ENCODE assay signal across 8 cellular contexts in the genomic region with DNA sequence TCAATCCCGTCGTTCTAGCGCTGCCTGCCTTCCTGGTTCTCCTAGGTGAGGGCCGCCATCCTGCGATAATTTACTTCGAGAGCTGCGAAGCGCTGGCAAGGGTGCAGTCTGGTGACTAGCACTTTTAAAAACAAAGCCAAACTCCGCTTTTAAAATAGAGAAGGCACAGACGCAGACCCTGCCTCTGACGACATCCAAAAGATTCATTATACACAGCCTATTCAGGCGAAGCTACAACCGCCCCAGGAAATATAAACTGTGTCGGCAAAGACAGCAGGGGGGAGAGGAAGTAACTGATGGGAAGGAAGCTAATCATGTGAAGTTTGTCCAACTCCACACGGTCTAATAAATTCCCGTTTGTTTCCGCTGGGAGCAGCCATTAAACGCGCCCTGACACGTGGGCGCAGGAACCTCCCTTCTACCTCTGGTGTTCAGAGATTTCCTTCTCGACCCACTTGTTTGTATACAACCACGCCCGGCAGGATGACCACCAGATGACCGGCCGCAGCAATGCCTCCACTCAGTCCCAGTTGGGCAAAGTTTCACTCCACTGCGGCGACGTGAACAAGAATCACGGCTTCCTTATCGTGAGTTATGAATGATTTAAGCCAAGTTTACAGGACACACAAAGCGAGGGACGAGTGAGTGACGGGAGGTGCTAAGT. TPM values are rescaled to one million over a fixed set of nuclear protein-coding genes. Genes with fewer than 3 reads are reported as not detected.
A peak's percentile ranks its signal among the peaks of the same experiment; 100 is the strongest.
DNase-seq lines count a peak whose midpoint lies in the region; ATAC-seq and TF ChIP-seq lines count a peak whose summit lies in the region.

No MANE protein-coding gene starts in this region.

- no peaks in the 10 kb centered on the region for H3K36me3 Mint-ChIP-seq in activated T-cell treated with anti-CD3 and anti-CD28 coated beads, Interleukin-2, amount 50 U/mL, for 4 hours (ENCODE audit: insufficient read depth)

- ATAC-seq in activated T-cell treated with anti-CD3 and anti-CD28 coated beads, Interleukin-2, amount 50 U/mL, for 4 hours: no peak
- no peak for ATAC-seq in GM18909 (IDR thresholded peaks at IDR 0.05; ENCODE audit: poor library complexity, unreplicated experiment)

- no peaks in the 10 kb centered on the region for H3K9me3 Mint-ChIP-seq in activated T-cell treated with anti-CD3 and anti-CD28 coated beads, Interleukin-2, amount 50 U/mL, for 4 hours

- peak overlapping the region; percentile 63 for H3K4me3 ChIP-seq in astrocyte of the cerebellum (ENCODE audit: low read depth, low read length)

- no peak for DNase-seq in activated T-cell treated with anti-CD3 and anti-CD28 coated beads, Interleukin-2, amount 50 U/mL, for 4 hours
- no peak for DNase-seq in activated T-cell treated with anti-CD3 and anti-CD28 coated beads, Interleukin-2, amount 50 U/mL, for 1 hour
- DNase-seq in NCI-H2227 treated with DMSO at 0.1 percent for 48 hours (lab: John Stamatoyannopoulos, UW): peak; percentile 48
- peak; percentile 49 for DNase-seq in astrocyte of the cerebellum (ENCODE audit: low read depth)
- DNase-seq in hepatic stellate cell (ENCODE audit: low spot score): peak; percentile 61
- DNase-seq in retina: peak; percentile 74
- DNase-seq in cerebellum (ENCODE audit: low spot score): no peak

- H3K27me3 Mint-ChIP-seq in activated T-cell treated with anti-CD3 and anti-CD28 coated beads, Interleukin-2, amount 50 U/mL, for 4 hours (ENCODE audit: low read depth): peaks cover 54% of the 10 kb centered on the region

- in situ Hi-C loops in astrocyte of the cerebellum (cut with HindIII; ENCODE audit: low sequenced_read_pairs): no loop called here

- H3K4me3 Mint-ChIP-seq in activated T-cell treated with anti-CD3 and anti-CD28 coated beads, Interleukin-2, amount 50 U/mL, for 4 hours: peak overlapping the region; percentile 55

- H3K4me1 Mint-ChIP-seq in activated T-cell treated with anti-CD3 and anti-CD28 coated beads, Interleukin-2, amount 50 U/mL, for 4 hours (ENCODE audit: low read depth): peaks cover 10% of the 10 kb centered on the region

- TF ChIP-seq CTCF in astrocyte of the cerebellum (IDR thresholded peaks at IDR 0.05; ENCODE audit: low read depth, low read length, missing control alignments): no peak

RNA-seq across cellular contexts. Expression of a gene that starts 1.3 kb away (rescaled TPM):
- under 1 TPM; 0.16 to 0.30 (median 0.18) TPM for total RNA-seq in activated T-cell treated with anti-CD3 and anti-CD28 coated beads, Interleukin-2, amount 50 U/mL, for 4 hours
- total RNA-seq in cerebellum: 27.4 TPM

Comparison
In these comparisons a context has a peak if more than half of its experiments do, and no peak if none do; other contexts are left out.
1. DNase-seq: peak in NCI-H2227 treated with DMSO at 0.1 percent for 48 hours (single experiment), astrocyte of the cerebellum (single experiment), hepatic stellate cell (single experiment) and retina (single experiment); none in activated T-cell treated with anti-CD3 and anti-CD28 coated beads, Interleukin-2, amount 50 U/mL, for 4 hours (single experiment), activated T-cell treated with anti-CD3 and anti-CD28 coated beads, Interleukin-2, amount 50 U/mL, for 1 hour (single experiment) and cerebellum (single experiment).
2. RNA of a gene that starts 1.3 kb away (total RNA-seq): 27.4 TPM in cerebellum (single experiment); 0.16 to 0.30 TPM in activated T-cell treated with anti-CD3 and anti-CD28 coated beads, Interleukin-2, amount 50 U/mL, for 4 hours; every median in the first group is over 10 times any median in the second.